ENCODE assay signal across 1 cellular context in the genomic region with DNA sequence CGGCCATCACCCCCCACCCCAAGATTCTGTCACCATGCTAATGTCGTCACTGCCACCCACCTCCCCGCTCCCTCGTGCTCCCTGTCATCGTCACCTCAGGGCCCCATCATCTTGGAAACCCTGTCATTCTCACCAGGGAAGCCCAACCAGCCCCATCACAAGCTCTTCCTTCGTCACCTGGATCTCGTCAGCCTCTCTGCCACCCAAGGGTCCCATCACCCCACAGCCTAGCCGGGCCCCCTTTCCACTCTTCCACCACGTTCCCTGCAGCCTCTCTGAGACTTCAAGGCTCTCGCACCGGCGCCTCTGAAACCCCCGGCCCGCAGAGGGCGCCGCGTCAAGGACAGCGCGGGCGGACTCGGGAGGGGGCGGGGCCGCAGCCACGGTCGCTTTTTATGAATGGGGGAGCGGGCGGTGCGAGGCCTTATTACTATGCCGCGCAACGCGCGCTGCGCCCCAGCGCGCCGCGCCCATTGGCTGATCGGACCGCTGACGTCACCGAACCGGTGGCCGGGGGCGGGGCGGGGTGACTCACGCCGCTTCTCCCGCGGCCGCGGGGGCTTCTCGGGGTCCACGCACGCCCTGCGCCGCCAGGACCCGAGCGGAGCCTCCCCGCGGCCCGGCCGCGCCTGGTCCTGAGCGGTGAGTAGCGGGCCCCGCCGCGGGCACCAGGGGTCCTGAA.
A peak's percentile ranks its signal among the peaks of the same experiment; 100 is the strongest.
TF ChIP-seq lines count a peak whose summit lies in the region.

A gene with protein sequence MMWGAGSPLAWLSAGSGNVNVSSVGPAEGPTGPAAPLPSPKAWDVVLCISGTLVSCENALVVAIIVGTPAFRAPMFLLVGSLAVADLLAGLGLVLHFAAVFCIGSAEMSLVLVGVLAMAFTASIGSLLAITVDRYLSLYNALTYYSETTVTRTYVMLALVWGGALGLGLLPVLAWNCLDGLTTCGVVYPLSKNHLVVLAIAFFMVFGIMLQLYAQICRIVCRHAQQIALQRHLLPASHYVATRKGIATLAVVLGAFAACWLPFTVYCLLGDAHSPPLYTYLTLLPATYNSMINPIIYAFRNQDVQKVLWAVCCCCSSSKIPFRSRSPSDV (plus strand): TSS at position 527 of the 682 bp plus-strand sequence. CDS start 1,177 bp downstream, outside the sequence.

TF ChIP-seq in WTC11, 78 proteins besides CTCF, POLR2A, EP300 and RAD21 (continued from another document and continues in another):
- TF ChIP-seq, protein P1, sequence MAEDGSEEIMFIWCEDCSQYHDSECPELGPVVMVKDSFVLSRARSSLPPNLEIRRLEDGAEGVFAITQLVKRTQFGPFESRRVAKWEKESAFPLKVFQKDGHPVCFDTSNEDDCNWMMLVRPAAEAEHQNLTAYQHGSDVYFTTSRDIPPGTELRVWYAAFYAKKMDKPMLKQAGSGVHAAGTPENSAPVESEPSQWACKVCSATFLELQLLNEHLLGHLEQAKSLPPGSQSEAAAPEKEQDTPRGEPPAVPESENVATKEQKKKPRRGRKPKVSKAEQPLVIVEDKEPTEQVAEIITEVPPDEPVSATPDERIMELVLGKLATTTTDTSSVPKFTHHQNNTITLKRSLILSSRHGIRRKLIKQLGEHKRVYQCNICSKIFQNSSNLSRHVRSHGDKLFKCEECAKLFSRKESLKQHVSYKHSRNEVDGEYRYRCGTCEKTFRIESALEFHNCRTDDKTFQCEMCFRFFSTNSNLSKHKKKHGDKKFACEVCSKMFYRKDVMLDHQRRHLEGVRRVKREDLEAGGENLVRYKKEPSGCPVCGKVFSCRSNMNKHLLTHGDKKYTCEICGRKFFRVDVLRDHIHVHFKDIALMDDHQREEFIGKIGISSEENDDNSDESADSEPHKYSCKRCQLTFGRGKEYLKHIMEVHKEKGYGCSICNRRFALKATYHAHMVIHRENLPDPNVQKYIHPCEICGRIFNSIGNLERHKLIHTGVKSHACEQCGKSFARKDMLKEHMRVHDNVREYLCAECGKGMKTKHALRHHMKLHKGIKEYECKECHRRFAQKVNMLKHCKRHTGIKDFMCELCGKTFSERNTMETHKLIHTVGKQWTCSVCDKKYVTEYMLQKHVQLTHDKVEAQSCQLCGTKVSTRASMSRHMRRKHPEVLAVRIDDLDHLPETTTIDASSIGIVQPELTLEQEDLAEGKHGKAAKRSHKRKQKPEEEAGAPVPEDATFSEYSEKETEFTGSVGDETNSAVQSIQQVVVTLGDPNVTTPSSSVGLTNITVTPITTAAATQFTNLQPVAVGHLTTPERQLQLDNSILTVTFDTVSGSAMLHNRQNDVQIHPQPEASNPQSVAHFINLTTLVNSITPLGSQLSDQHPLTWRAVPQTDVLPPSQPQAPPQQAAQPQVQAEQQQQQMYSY (CRISPR knock-in tag; IDR thresholded peaks at IDR 0.05), result no peak
- TF ChIP-seq CREM (CRISPR knock-in tag; IDR thresholded peaks at IDR 0.05) (peak; percentile 83), IRF2 (CRISPR knock-in tag; IDR thresholded peaks at IDR 0.05; ENCODE audit: borderline replicate concordance, low read depth) (no peak), NFATC4 (CRISPR knock-in tag; IDR thresholded peaks at IDR 0.05) (no peak), ZNF317 (CRISPR knock-in tag; IDR thresholded peaks at IDR 0.05; ENCODE audit: borderline replicate concordance, low read depth) (no peak), SP1 (CRISPR knock-in tag; conservative IDR thresholded peaks at IDR 0.05) (peak; percentile 64), GTF2I (CRISPR knock-in tag; conservative IDR thresholded peaks at IDR 0.05) (no peak), OVOL2 (CRISPR knock-in tag; IDR thresholded peaks at IDR 0.05; ENCODE audit: borderline replicate concordance) (no peak), FOXP1 (CRISPR knock-in tag; IDR thresholded peaks at IDR 0.05; ENCODE audit: borderline replicate concordance) (no peak), PRRX2 (CRISPR knock-in tag; IDR thresholded peaks at IDR 0.05) (no peak), GABPB1 (CRISPR knock-in tag; IDR thresholded peaks at IDR 0.05) (no peak), RORB (CRISPR knock-in tag; IDR thresholded peaks at IDR 0.05) (no peak), ZNF232 (CRISPR knock-in tag; IDR thresholded peaks at IDR 0.05) (0 out of 2 replicates have a peak, but pooled peaks have one; percentile 62), EMX1 (CRISPR knock-in tag; IDR thresholded peaks at IDR 0.05) (no peak), ZBTB21 (CRISPR knock-in tag; IDR thresholded peaks at IDR 0.05; ENCODE audit: borderline replicate concordance) (0 out of 2 replicates have a peak, but pooled peaks have one; percentile 55), ELF4 (CRISPR knock-in tag; IDR thresholded peaks at IDR 0.05; ENCODE audit: low read depth) (no peak), NFYB (CRISPR knock-in tag; conservative IDR thresholded peaks at IDR 0.05; ENCODE audit: low read depth) (peak; percentile 72), FOXK1 (CRISPR knock-in tag; IDR thresholded peaks at IDR 0.05) (no peak), ZNF138 (CRISPR knock-in tag; conservative IDR thresholded peaks at IDR 0.05) (no peak), JAZF1 (CRISPR knock-in tag; IDR thresholded peaks at IDR 0.05) (no peak), FOXJ3 (CRISPR knock-in tag; IDR thresholded peaks at IDR 0.05; ENCODE audit: borderline replicate concordance) (no peak), ATF1 (CRISPR knock-in tag; IDR thresholded peaks at IDR 0.05) (no peak), KAT7 (CRISPR knock-in tag; IDR thresholded peaks at IDR 0.05; ENCODE audit: borderline replicate concordance) (0 out of 2 replicates have a peak, but pooled peaks have one; percentile 70), NR2C2 (CRISPR knock-in tag; IDR thresholded peaks at IDR 0.05) (no peak)
- TF ChIP-seq, protein P2, sequence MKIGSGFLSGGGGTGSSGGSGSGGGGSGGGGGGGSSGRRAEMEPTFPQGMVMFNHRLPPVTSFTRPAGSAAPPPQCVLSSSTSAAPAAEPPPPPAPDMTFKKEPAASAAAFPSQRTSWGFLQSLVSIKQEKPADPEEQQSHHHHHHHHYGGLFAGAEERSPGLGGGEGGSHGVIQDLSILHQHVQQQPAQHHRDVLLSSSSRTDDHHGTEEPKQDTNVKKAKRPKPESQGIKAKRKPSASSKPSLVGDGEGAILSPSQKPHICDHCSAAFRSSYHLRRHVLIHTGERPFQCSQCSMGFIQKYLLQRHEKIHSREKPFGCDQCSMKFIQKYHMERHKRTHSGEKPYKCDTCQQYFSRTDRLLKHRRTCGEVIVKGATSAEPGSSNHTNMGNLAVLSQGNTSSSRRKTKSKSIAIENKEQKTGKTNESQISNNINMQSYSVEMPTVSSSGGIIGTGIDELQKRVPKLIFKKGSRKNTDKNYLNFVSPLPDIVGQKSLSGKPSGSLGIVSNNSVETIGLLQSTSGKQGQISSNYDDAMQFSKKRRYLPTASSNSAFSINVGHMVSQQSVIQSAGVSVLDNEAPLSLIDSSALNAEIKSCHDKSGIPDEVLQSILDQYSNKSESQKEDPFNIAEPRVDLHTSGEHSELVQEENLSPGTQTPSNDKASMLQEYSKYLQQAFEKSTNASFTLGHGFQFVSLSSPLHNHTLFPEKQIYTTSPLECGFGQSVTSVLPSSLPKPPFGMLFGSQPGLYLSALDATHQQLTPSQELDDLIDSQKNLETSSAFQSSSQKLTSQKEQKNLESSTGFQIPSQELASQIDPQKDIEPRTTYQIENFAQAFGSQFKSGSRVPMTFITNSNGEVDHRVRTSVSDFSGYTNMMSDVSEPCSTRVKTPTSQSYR (CRISPR knock-in tag; IDR thresholded peaks at IDR 0.05), result no peak
- TF ChIP-seq, protein P3, sequence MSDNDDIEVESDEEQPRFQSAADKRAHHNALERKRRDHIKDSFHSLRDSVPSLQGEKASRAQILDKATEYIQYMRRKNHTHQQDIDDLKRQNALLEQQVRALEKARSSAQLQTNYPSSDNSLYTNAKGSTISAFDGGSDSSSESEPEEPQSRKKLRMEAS (CRISPR knock-in tag; IDR thresholded peaks at IDR 0.05), result peak; percentile 60
- TF ChIP-seq, protein P4, sequence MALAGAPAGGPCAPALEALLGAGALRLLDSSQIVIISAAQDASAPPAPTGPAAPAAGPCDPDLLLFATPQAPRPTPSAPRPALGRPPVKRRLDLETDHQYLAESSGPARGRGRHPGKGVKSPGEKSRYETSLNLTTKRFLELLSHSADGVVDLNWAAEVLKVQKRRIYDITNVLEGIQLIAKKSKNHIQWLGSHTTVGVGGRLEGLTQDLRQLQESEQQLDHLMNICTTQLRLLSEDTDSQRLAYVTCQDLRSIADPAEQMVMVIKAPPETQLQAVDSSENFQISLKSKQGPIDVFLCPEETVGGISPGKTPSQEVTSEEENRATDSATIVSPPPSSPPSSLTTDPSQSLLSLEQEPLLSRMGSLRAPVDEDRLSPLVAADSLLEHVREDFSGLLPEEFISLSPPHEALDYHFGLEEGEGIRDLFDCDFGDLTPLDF (CRISPR knock-in tag; IDR thresholded peaks at IDR 0.05), result no peak
- TF ChIP-seq, protein P5, sequence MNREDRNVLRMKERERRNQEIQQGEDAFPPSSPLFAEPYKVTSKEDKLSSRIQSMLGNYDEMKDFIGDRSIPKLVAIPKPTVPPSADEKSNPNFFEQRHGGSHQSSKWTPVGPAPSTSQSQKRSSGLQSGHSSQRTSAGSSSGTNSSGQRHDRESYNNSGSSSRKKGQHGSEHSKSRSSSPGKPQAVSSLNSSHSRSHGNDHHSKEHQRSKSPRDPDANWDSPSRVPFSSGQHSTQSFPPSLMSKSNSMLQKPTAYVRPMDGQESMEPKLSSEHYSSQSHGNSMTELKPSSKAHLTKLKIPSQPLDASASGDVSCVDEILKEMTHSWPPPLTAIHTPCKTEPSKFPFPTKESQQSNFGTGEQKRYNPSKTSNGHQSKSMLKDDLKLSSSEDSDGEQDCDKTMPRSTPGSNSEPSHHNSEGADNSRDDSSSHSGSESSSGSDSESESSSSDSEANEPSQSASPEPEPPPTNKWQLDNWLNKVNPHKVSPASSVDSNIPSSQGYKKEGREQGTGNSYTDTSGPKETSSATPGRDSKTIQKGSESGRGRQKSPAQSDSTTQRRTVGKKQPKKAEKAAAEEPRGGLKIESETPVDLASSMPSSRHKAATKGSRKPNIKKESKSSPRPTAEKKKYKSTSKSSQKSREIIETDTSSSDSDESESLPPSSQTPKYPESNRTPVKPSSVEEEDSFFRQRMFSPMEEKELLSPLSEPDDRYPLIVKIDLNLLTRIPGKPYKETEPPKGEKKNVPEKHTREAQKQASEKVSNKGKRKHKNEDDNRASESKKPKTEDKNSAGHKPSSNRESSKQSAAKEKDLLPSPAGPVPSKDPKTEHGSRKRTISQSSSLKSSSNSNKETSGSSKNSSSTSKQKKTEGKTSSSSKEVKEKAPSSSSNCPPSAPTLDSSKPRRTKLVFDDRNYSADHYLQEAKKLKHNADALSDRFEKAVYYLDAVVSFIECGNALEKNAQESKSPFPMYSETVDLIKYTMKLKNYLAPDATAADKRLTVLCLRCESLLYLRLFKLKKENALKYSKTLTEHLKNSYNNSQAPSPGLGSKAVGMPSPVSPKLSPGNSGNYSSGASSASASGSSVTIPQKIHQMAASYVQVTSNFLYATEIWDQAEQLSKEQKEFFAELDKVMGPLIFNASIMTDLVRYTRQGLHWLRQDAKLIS (CRISPR knock-in tag; IDR thresholded peaks at IDR 0.05; ENCODE audit: borderline replicate concordance), result no peak
- TF ChIP-seq, protein P6, sequence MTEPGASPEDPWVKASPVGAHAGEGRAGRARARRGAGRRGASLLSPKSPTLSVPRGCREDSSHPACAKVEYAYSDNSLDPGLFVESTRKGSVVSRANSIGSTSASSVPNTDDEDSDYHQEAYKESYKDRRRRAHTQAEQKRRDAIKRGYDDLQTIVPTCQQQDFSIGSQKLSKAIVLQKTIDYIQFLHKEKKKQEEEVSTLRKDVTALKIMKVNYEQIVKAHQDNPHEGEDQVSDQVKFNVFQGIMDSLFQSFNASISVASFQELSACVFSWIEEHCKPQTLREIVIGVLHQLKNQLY (CRISPR knock-in tag; IDR thresholded peaks at IDR 0.05), result no peak
- TF ChIP-seq, protein P7, sequence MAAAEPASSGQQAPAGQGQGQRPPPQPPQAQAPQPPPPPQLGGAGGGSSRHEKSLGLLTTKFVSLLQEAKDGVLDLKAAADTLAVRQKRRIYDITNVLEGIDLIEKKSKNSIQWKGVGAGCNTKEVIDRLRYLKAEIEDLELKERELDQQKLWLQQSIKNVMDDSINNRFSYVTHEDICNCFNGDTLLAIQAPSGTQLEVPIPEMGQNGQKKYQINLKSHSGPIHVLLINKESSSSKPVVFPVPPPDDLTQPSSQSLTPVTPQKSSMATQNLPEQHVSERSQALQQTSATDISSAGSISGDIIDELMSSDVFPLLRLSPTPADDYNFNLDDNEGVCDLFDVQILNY (CRISPR knock-in tag; IDR thresholded peaks at IDR 0.05), result peak; percentile 91
- TF ChIP-seq, protein P8, sequence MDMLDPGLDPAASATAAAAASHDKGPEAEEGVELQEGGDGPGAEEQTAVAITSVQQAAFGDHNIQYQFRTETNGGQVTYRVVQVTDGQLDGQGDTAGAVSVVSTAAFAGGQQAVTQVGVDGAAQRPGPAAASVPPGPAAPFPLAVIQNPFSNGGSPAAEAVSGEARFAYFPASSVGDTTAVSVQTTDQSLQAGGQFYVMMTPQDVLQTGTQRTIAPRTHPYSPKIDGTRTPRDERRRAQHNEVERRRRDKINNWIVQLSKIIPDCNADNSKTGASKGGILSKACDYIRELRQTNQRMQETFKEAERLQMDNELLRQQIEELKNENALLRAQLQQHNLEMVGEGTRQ (CRISPR knock-in tag; IDR thresholded peaks at IDR 0.05), result 0 out of 2 replicates have a peak, but pooled peaks have one; percentile 16
- TF ChIP-seq, protein P9, sequence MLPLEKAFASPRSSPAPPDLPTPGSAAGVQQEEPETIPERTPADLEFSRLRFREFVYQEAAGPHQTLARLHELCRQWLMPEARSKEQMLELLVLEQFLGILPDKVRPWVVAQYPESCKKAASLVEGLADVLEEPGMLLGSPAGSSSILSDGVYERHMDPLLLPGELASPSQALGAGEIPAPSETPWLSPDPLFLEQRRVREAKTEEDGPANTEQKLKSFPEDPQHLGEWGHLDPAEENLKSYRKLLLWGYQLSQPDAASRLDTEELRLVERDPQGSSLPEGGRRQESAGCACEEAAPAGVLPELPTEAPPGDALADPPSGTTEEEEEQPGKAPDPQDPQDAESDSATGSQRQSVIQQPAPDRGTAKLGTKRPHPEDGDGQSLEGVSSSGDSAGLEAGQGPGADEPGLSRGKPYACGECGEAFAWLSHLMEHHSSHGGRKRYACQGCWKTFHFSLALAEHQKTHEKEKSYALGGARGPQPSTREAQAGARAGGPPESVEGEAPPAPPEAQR (CRISPR knock-in tag; IDR thresholded peaks at IDR 0.05), result no peak
- TF ChIP-seq, protein P10, sequence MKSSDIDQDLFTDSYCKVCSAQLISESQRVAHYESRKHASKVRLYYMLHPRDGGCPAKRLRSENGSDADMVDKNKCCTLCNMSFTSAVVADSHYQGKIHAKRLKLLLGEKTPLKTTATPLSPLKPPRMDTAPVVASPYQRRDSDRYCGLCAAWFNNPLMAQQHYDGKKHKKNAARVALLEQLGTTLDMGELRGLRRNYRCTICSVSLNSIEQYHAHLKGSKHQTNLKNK (CRISPR knock-in tag; IDR thresholded peaks at IDR 0.05), result no peak
- TF ChIP-seq, protein P11, sequence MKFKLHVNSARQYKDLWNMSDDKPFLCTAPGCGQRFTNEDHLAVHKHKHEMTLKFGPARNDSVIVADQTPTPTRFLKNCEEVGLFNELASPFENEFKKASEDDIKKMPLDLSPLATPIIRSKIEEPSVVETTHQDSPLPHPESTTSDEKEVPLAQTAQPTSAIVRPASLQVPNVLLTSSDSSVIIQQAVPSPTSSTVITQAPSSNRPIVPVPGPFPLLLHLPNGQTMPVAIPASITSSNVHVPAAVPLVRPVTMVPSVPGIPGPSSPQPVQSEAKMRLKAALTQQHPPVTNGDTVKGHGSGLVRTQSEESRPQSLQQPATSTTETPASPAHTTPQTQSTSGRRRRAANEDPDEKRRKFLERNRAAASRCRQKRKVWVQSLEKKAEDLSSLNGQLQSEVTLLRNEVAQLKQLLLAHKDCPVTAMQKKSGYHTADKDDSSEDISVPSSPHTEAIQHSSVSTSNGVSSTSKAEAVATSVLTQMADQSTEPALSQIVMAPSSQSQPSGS (CRISPR knock-in tag; IDR thresholded peaks at IDR 0.05; ENCODE audit: borderline replicate concordance, low read depth), result no peak
- TF ChIP-seq, protein P12, sequence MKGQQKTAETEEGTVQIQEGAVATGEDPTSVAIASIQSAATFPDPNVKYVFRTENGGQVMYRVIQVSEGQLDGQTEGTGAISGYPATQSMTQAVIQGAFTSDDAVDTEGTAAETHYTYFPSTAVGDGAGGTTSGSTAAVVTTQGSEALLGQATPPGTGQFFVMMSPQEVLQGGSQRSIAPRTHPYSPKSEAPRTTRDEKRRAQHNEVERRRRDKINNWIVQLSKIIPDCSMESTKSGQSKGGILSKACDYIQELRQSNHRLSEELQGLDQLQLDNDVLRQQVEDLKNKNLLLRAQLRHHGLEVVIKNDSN (CRISPR knock-in tag; IDR thresholded peaks at IDR 0.05), result no peak
